Comparison of ENCODE assay signal across 21 cellular contexts in genomic region chr4:98176531-98176930, GRCh38. TPM values are rescaled to one million over a fixed set of nuclear protein-coding genes. Genes with fewer than 3 reads are reported as not detected.
DNase-seq lines count a peak whose midpoint lies in the region; ATAC-seq and TF ChIP-seq lines count a peak whose summit lies in the region.
"Had no signal": no experiment of that assay in that cellular context is flagged by ENCODE, and none has a peak within 500 bp of the region (broad histone marks: within the 10 kb centered on the region; RNA-seq: fewer than 3 reads in every experiment).

No MANE protein-coding gene starts in this region.

- no peaks in the 10 kb centered on the region for H4K20me1 ChIP-seq in GM23338 (replicated peaks; ENCODE audit: insufficient read depth)
- H4K20me1 ChIP-seq: BLaER1 had no signal

- H3K4me1 ChIP-seq in GM23338 (ENCODE audit: insufficient read depth) (peaks cover 33% of the 10 kb centered on the region), NT2/D1 (ENCODE audit: insufficient read depth, insufficient read length) (no peaks in the 10 kb centered on the region), uterus (no peaks in the 10 kb centered on the region)
- H3K4me1 ChIP-seq: BLaER1 had no signal

- H3K79me2 ChIP-seq in GM23338 (replicated peaks; ENCODE audit: insufficient read depth), result no peaks in the 10 kb centered on the region

- DNase-seq in GM23338 (ENCODE audit: low spot score), result no peak
- DNase-seq in NT2/D1 (ENCODE audit: low read depth, low spot score), result peak; percentile 13
- DNase-seq in inferior parietal cortex (ENCODE audit: extremely low spot score), result peak; percentile 11
- peak; percentile 18 for DNase-seq in superior temporal gyrus (ENCODE audit: extremely low spot score)
- no peak for DNase-seq in GF-D8 (lab: John Stamatoyannopoulos, UW)
- DNase-seq in uterus, result no peak
- no peak for DNase-seq in effector memory CD8-positive, alpha-beta T cell
- DNase-seq: Caco-2; CD4-positive, CD25-positive, alpha-beta regulatory T cell; CD8-positive, alpha-beta T cell; DMS153; DND-41; GOT3; H7 had no signal

- H3K4me3 Mint-ChIP-seq in GM23338, result no peak overlapping the region
- H3K4me3 Mint-ChIP-seq in effector memory CD8-positive, alpha-beta T cell, result no peak overlapping the region
- H3K4me3 Mint-ChIP-seq: B cell; CD4-positive, CD25-positive, alpha-beta regulatory T cell; CD8-positive, alpha-beta T cell had no signal

- H3K4me2 ChIP-seq in GM23338, result peak overlapping the region; percentile 67
- H3K4me2 ChIP-seq: BLaER1 had no signal

- no peak overlapping the region for H3K27ac Mint-ChIP-seq in GM23338
- H3K27ac Mint-ChIP-seq in effector memory CD8-positive, alpha-beta T cell, result no peak overlapping the region
- H3K27ac Mint-ChIP-seq: B cell; CD8-positive, alpha-beta T cell had no signal

- no peaks in the 10 kb centered on the region for H3K27me3 ChIP-seq in GM23338 (ENCODE audit: insufficient read depth)
- no peaks in the 10 kb centered on the region for H3K27me3 ChIP-seq in NT2/D1 (ENCODE audit: insufficient read depth, insufficient read length)
- no peaks in the 10 kb centered on the region for H3K27me3 ChIP-seq in uterus
- H3K27me3 ChIP-seq: BLaER1 had no signal

- H3K9me3 ChIP-seq in NT2/D1 (ENCODE audit: insufficient read depth, low read length), result peaks cover 6% of the 10 kb centered on the region; the same call in 1 of the 2 replicates
- H3K9me3 ChIP-seq in uterus, result no peaks in the 10 kb centered on the region
- H3K9me3 ChIP-seq: BLaER1, Caco-2 had no signal

- no peak for ATAC-seq in GM23338
- ATAC-seq in effector memory CD8-positive, alpha-beta T cell (replicated peaks), result no peak
- ATAC-seq: CD8-positive, alpha-beta T cell; GM12878; HCT116 had no signal

- intact Hi-C loops in uterus (cut with DNase I; ENCODE audit: low total_unique reads), result no loop called here

- no peaks in the 10 kb centered on the region for H3K27me3 Mint-ChIP-seq in GM23338 (ENCODE audit: insufficient read depth, low read depth, poor library complexity)
- H3K27me3 Mint-ChIP-seq in effector memory CD8-positive, alpha-beta T cell, result peaks cover 0 to 8% of the 10 kb centered on the region in 2 donors
- H3K27me3 Mint-ChIP-seq: B cell; CD4-positive, CD25-positive, alpha-beta regulatory T cell had no signal

- H3K36me3 ChIP-seq in GM23338 (ENCODE audit: insufficient read depth) (no peaks in the 10 kb centered on the region), NT2/D1 (ENCODE audit: insufficient read depth, insufficient read length, low read length) (no peaks in the 10 kb centered on the region), uterus (no peaks in the 10 kb centered on the region)
- H3K36me3 ChIP-seq: BLaER1 had no signal

- H3K9ac ChIP-seq in NT2/D1 (ENCODE audit: insufficient read length, low read depth), result no peak overlapping the region
- H3K9ac ChIP-seq: BLaER1 had no signal

- H3K4me1 Mint-ChIP-seq in GM23338, result peaks cover 24% of the 10 kb centered on the region
- H3K4me1 Mint-ChIP-seq in effector memory CD8-positive, alpha-beta T cell (ENCODE audit: low read depth in 2 of 2), result no peaks in the 10 kb centered on the region
- H3K4me1 Mint-ChIP-seq: B cell; CD4-positive, CD25-positive, alpha-beta regulatory T cell had no signal

- H3K27ac ChIP-seq in GM23338 (ENCODE audit: low read depth) (peak overlapping the region; percentile 40; the same call in 1 of the 2 replicates), uterus (no peak overlapping the region)
- H3K27ac ChIP-seq: 22Rv1, BLaER1, C4-2B had no signal

- no peaks in the 10 kb centered on the region; the same call in 2 of the 3 replicates for H3K36me3 Mint-ChIP-seq in GM23338 (ENCODE audit: low read depth)
- H3K36me3 Mint-ChIP-seq in effector memory CD8-positive, alpha-beta T cell (ENCODE audit: insufficient read depth), result no peaks in the 10 kb centered on the region
- H3K36me3 Mint-ChIP-seq: CD4-positive, CD25-positive, alpha-beta regulatory T cell; CD8-positive, alpha-beta T cell had no signal

- peak overlapping the region; percentile 6; the same call in 1 of the 2 replicates for H2AFZ ChIP-seq in GM23338

- no peak for TF ChIP-seq POLR2A in uterus (IDR thresholded peaks at IDR 0.05)

- peak overlapping the region; percentile 10; the same call in 1 of the 2 replicates for H3K4me3 ChIP-seq in GM23338
- H3K4me3 ChIP-seq in NT2/D1 (ENCODE audit: insufficient read length, low read depth), result no peak overlapping the region
- no peak overlapping the region for H3K4me3 ChIP-seq in uterus
- H3K4me3 ChIP-seq: BLaER1, GM12878 had no signal

- no peaks in the 10 kb centered on the region; the same call in 2 of the 3 replicates for H3K9me3 Mint-ChIP-seq in GM23338
- H3K9me3 Mint-ChIP-seq in effector memory CD8-positive, alpha-beta T cell, result no peaks in the 10 kb centered on the region
- H3K9me3 Mint-ChIP-seq: CD8-positive, alpha-beta T cell had no signal

- no peak for TF ChIP-seq CTCF in GM23338 (conservative IDR thresholded peaks at IDR 0.05; ENCODE audit: low read depth in 2 of 2)
- no peak for TF ChIP-seq CTCF in uterus (IDR thresholded peaks at IDR 0.05)

- H3F3A ChIP-seq in GM23338 (replicated peaks; ENCODE audit: low read depth), result no peaks in the 10 kb centered on the region

- peaks cover 10% of the 10 kb centered on the region; the same call in 1 of the 2 replicates for H3K9me2 ChIP-seq in GM23338 (ENCODE audit: insufficient read depth)

TF ChIP-seq in GM23338, 12 proteins besides CTCF, POLR2A, EP300 and RAD21:
- TF ChIP-seq NANOG (IDR thresholded peaks at IDR 0.05; ENCODE audit: borderline replicate concordance) (peak; percentile 58; the same call in 1 of the 2 replicates), STAT1 (IDR thresholded peaks at IDR 0.05; ENCODE audit: unreplicated experiment) (no peak), EZH2 (IDR thresholded peaks at IDR 0.05; ENCODE audit: low read depth, unreplicated experiment) (no peak), JUNB (IDR thresholded peaks at IDR 0.05; ENCODE audit: unreplicated experiment) (no peak), ZNF114 (CRISPR knock-in tag; IDR thresholded peaks at IDR 0.05) (no peak)

RNA-seq across cellular contexts. Expression of gene STPG2, which starts 33.3 kb away (rescaled TPM):
- total RNA-seq in GM23338 (2014; rRNA removed; shearing (Covaris generic)), result 0.17 TPM in 1 of 2 replicates, not detected in the other
- 0.14 and 0.32 TPM in 2 replicates for polyA plus RNA-seq in GM23338 (2016; fragmentation: Nextera tagmentation; extraction: Ambion mirVana)
- 1 to 10 TPM in 1 of 4 donors, under 1 TPM in 2, not detected in 1; 0.26 to 1.0 (median 0.61) TPM for total RNA-seq in uterus
- total RNA-seq: Caco-2; CD8-positive, alpha-beta T cell had no signal
- polyA plus RNA-seq: AG04450 had no signal

Comparison
In these comparisons a context has a peak if more than half of its experiments do, and no peak if none do; other contexts are left out.
1. DNase-seq: peak in NT2/D1 (single experiment), inferior parietal cortex (single experiment) and superior temporal gyrus (single experiment); none in GM23338 (single experiment), GF-D8 (single experiment), uterus (0 of 2) and effector memory CD8-positive, alpha-beta T cell (0 of 3).